ENCODE assay signal across 12 cellular contexts in genomic region chr16:19680972-19681371, GRCh38. TPM values are rescaled to one million over a fixed set of nuclear protein-coding genes. Genes with fewer than 3 reads are reported as not detected.
A peak's percentile ranks its signal among the peaks of the same experiment; 100 is the strongest.
DNase-seq lines count a peak whose midpoint lies in the region; TF ChIP-seq lines count a peak whose summit lies in the region.
"Had no signal": no experiment of that assay in that cellular context is flagged by ENCODE, and none has a peak within 500 bp of the region (broad histone marks: within the 10 kb centered on the region; RNA-seq: fewer than 3 reads in every experiment).

No MANE protein-coding gene starts in this region.

- 71% methylated on average over 6 of the region's 6 CpGs for WGBS in prostate gland

- in situ Hi-C loops in brain microvascular endothelial cell (cut with HindIII; ENCODE audit: low pct_ligation_motif_present, low sequenced_read_pairs) = no loop called here

- H3K4me3 Mint-ChIP-seq in neural progenitor cell = no peak overlapping the region
- H3K4me3 Mint-ChIP-seq: activated T-cell treated with anti-CD3 and anti-CD28 coated beads, Interleukin-2, amount 50 U/mL, for 4 hours; naive B cell had no signal

- H3K4me1 Mint-ChIP-seq in neural progenitor cell = peaks cover 3% of the 10 kb centered on the region
- H3K4me1 Mint-ChIP-seq: naive B cell had no signal

- no peaks in the 10 kb centered on the region for H4K20me1 ChIP-seq in neural progenitor cell (ENCODE audit: low read depth)

- H3K27ac ChIP-seq in brain microvascular endothelial cell (no peak overlapping the region), neural progenitor cell (no peak overlapping the region), prostate gland (no peak overlapping the region)
- H3K27ac ChIP-seq: testis had no signal

- H3K79me2 ChIP-seq in neural progenitor cell (ENCODE audit: low read depth) = no peaks in the 10 kb centered on the region

- no peaks in the 10 kb centered on the region for H3K27me3 ChIP-seq in brain microvascular endothelial cell (replicated peaks)
- no peaks in the 10 kb centered on the region for H3K27me3 ChIP-seq in neural progenitor cell
- no peaks in the 10 kb centered on the region for H3K27me3 ChIP-seq in prostate gland (replicated peaks; ENCODE audit: insufficient read depth)
- H3K27me3 ChIP-seq: testis had no signal

- H3K4me1 ChIP-seq in neural progenitor cell = no peaks in the 10 kb centered on the region
- no peaks in the 10 kb centered on the region for H3K4me1 ChIP-seq in prostate gland (replicated peaks)

- H3K9me3 Mint-ChIP-seq in neural progenitor cell = peaks cover 4% of the 10 kb centered on the region

- TF ChIP-seq POLR2A in prostate gland (IDR thresholded peaks at IDR 0.05) = no peak

- intact Hi-C loops in prostate gland (cut with DNase I) = no loop called here

- no peak overlapping the region for H2AFZ ChIP-seq in neural progenitor cell (replicated peaks)

- H3K27me3 Mint-ChIP-seq in neural progenitor cell (ENCODE audit: insufficient read depth, low read depth) = peaks cover 3% of the 10 kb centered on the region
- H3K27me3 Mint-ChIP-seq: naive B cell had no signal

- DNase-seq in DMS79 treated with DMSO at 0.1 percent for 48 hours (lab: John Stamatoyannopoulos, UW) (peak; percentile 64), NCI-H2029 (lab: John Stamatoyannopoulos, UW) (peak; percentile 51), brain microvascular endothelial cell (no peak), neural progenitor cell (ENCODE audit: low spot score) (no peak), MV-4-11 (lab: John Stamatoyannopoulos, UW) (no peak), prostate gland (ENCODE audit: low spot score) (no peak)
- no peak for DNase-seq in stimulated activated CD8-positive, alpha-beta memory T cell treated with anti-CD3 and anti-CD28 coated beads, Interleukin-4, amount 100 ng/mL, for 48 hours
- DNase-seq: activated T-cell treated with anti-CD3 and anti-CD28 coated beads, Interleukin-2, amount 50 U/mL, for 4 hours; kidney glomerular epithelial cell; naive B cell; SW 1271; testis had no signal

- no peak overlapping the region for H3K27ac Mint-ChIP-seq in neural progenitor cell

- H3K9ac ChIP-seq in neural progenitor cell = no peak overlapping the region

- H3K4me3 ChIP-seq in brain microvascular endothelial cell (ENCODE audit: low read depth, low read length) (no peak overlapping the region), neural progenitor cell (no peak overlapping the region), prostate gland (no peak overlapping the region)
- H3K4me3 ChIP-seq: testis had no signal

- TF ChIP-seq CTCF in brain microvascular endothelial cell (IDR thresholded peaks at IDR 0.05; ENCODE audit: low read depth, low read length, missing control alignments) = peak; percentile 25
- TF ChIP-seq CTCF in neural progenitor cell (IDR thresholded peaks at IDR 0.05) = peak; percentile 30
- peak in 1 of 4 experiments; percentile 16 for TF ChIP-seq CTCF in prostate gland (IDR thresholded peaks at IDR 0.05)

- H3K9me3 ChIP-seq in neural progenitor cell (ENCODE audit: low read depth) = no peaks in the 10 kb centered on the region
- H3K9me3 ChIP-seq in prostate gland = no peaks in the 10 kb centered on the region
- H3K9me3 ChIP-seq: testis had no signal

- peaks cover 39% of the 10 kb centered on the region for H3K36me3 Mint-ChIP-seq in neural progenitor cell

- H3K36me3 ChIP-seq in brain microvascular endothelial cell (replicated peaks) (peaks cover 27% of the 10 kb centered on the region), neural progenitor cell (peaks cover 4% of the 10 kb centered on the region), prostate gland (peaks cover 0 to 4% of the 10 kb centered on the region in 2 donors)

- H3F3A ChIP-seq in neural progenitor cell (ENCODE audit: low read depth) = peaks cover 3% of the 10 kb centered on the region

- H3K4me2 ChIP-seq in neural progenitor cell = no peak overlapping the region

RNA-seq across cellular contexts. Expression of gene KNOP1, which starts 37.1 kb away (rescaled TPM):
- total RNA-seq in neural progenitor cell (ENCODE audit: low replicate concordance) = 126 and 130 TPM in 2 replicates
- total RNA-seq in prostate gland = 10 to 100 TPM; 11.2 to 26.6 TPM

RNA-seq across cellular contexts. Expression of gene IQCK, which starts 37.1 kb away (rescaled TPM):
- total RNA-seq in neural progenitor cell (ENCODE audit: low replicate concordance) (22.1 and 25.3 TPM in 2 replicates), prostate gland (10 to 100 TPM; 26.0 to 42.2 TPM)

Comparison
In these comparisons a context has a peak if more than half of its experiments do, and no peak if none do; other contexts are left out.
1. DNase-seq: peak in DMS79 treated with DMSO at 0.1 percent for 48 hours (single experiment) and NCI-H2029 (single experiment); none in brain microvascular endothelial cell (single experiment), neural progenitor cell (single experiment), MV-4-11 (single experiment), stimulated activated CD8-positive, alpha-beta memory T cell treated with anti-CD3 and anti-CD28 coated beads, Interleukin-4, amount 100 ng/mL, for 48 hours (single experiment) and prostate gland (single experiment).